Comparison of ENCODE assay signal across 11 cellular contexts in the genomic region with DNA sequence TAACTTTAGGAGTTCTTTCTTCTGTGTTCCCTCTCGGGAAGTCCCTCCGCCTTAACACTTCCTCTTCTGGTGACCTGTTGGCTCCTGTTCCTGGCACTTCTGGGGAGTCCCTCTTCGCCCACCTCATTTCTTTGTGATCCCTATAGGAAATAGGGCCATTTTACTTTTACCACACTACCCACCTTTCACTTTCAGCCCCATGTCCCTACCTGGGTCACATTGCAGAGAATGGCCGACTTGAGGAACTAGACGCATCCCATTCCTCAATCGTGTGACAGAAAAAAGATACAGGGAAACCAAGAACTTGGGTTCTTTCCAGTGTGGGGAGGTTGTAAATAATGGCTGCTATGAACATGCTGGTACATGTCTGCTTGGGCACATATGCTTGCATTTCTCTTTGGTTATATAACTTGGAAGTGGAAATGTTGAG. TPM values are rescaled to one million over a fixed set of nuclear protein-coding genes. Genes with fewer than 3 reads are reported as not detected.
A peak's percentile ranks its signal among the peaks of the same experiment; 100 is the strongest.
DNase-seq lines count a peak whose midpoint lies in the region; ATAC-seq and TF ChIP-seq lines count a peak whose summit lies in the region.
"Had no signal": no experiment of that assay in that cellular context is flagged by ENCODE, and none has a peak within 500 bp of the region (broad histone marks: within the 10 kb centered on the region; RNA-seq: fewer than 3 reads in every experiment).

No MANE protein-coding gene starts in this region.

- no peaks in the 10 kb centered on the region for H3K27me3 ChIP-seq in thymus (ENCODE audit: control insufficient read depth, insufficient read depth)

- H3K9me3 ChIP-seq in thymus (ENCODE audit: control insufficient read depth), result no peaks in the 10 kb centered on the region

- WGBS in thymus, result 88% methylated on average over 6 of the region's 6 CpGs

- DNase-seq in activated naive CD4-positive, alpha-beta T cell treated with anti-CD3 and anti-CD28 coated beads, Interleukin-2, amount 10 ng/mL, durations not matched to agents 7 days and 5 days, result no peak
- no peak for DNase-seq in activated naive CD4-positive, alpha-beta T cell treated with anti-CD3 and anti-CD28 coated beads, Interleukin-2, amount 50 U/mL, for 16 hours
- DNase-seq in activated naive CD8-positive, alpha-beta T cell treated with anti-CD3 and anti-CD28 coated beads, Interleukin-2, amount 50 U/mL, for 24 hours, result no peak
- no peak for DNase-seq in endothelial cell (ENCODE audit: low spot score)
- no peak for DNase-seq in RPMI8226
- DNase-seq in retina, result no peak
- DNase-seq: NCI-H187 had no signal

- ATAC-seq in HG02870 (IDR thresholded peaks at IDR 0.05; ENCODE audit: unreplicated experiment), result peak; percentile 29
- peak; percentile 8 for ATAC-seq in activated naive CD8-positive, alpha-beta T cell treated with anti-CD3 and anti-CD28 coated beads, Interleukin-2, amount 50 U/mL, for 24 hours

- H3K4me3 Mint-ChIP-seq in activated naive CD4-positive, alpha-beta T cell treated with anti-CD3 and anti-CD28 coated beads, Interleukin-2, amount 10 ng/mL, durations not matched to agents 7 days and 5 days, result peak overlapping the region; percentile 17
- peak overlapping the region; percentile 100 for H3K4me3 Mint-ChIP-seq in activated naive CD8-positive, alpha-beta T cell treated with anti-CD3 and anti-CD28 coated beads, Interleukin-2, amount 50 U/mL, for 24 hours
- H3K4me3 Mint-ChIP-seq in endothelial cell (ENCODE audit: unreplicated experiment), result no peak overlapping the region

- H3K27ac ChIP-seq in thymus (ENCODE audit: low read depth), result peak overlapping the region; percentile 61
- H3K27ac ChIP-seq: C4-2B, parathyroid adenoma had no signal

- H3K4me3 ChIP-seq in thymus (ENCODE audit: low read length), result no peak overlapping the region

- peaks cover 46% of the 10 kb centered on the region for H3K4me1 ChIP-seq in thymus (ENCODE audit: control insufficient read depth, insufficient read depth, low read length)
- H3K4me1 ChIP-seq: parathyroid adenoma had no signal

- no peaks in the 10 kb centered on the region for H3K27me3 Mint-ChIP-seq in activated naive CD4-positive, alpha-beta T cell treated with anti-CD3 and anti-CD28 coated beads, Interleukin-2, amount 10 ng/mL, durations not matched to agents 7 days and 5 days
- H3K27me3 Mint-ChIP-seq in activated naive CD8-positive, alpha-beta T cell treated with anti-CD3 and anti-CD28 coated beads, Interleukin-2, amount 50 U/mL, for 24 hours, result no peaks in the 10 kb centered on the region
- no peaks in the 10 kb centered on the region for H3K27me3 Mint-ChIP-seq in endothelial cell (ENCODE audit: unreplicated experiment)

- TF ChIP-seq CTCF in endothelial cell (IDR thresholded peaks at IDR 0.05; ENCODE audit: unreplicated experiment), result no peak

- peaks cover 73% of the 10 kb centered on the region for H3K36me3 Mint-ChIP-seq in activated naive CD4-positive, alpha-beta T cell treated with anti-CD3 and anti-CD28 coated beads, Interleukin-2, amount 10 ng/mL, durations not matched to agents 7 days and 5 days
- peaks cover 92% of the 10 kb centered on the region for H3K36me3 Mint-ChIP-seq in activated naive CD8-positive, alpha-beta T cell treated with anti-CD3 and anti-CD28 coated beads, Interleukin-2, amount 50 U/mL, for 24 hours (ENCODE audit: low read depth)
- H3K36me3 Mint-ChIP-seq in endothelial cell (ENCODE audit: low read depth, unreplicated experiment), result no peaks in the 10 kb centered on the region

- CTCF ChIA-PET in activated naive CD4-positive, alpha-beta T cell treated with anti-CD3 and anti-CD28 coated beads, Interleukin-2, amount 10 ng/mL, durations not matched to agents 7 days and 5 days (lab: Charles Lee), result interaction anchor here (0.6 to 2.0 kb wide), 3 partner anchors 30 to 173 kb away, joined by 3 to 8 read pairs (median 3); no protein-coding TSS in a partner anchor

- peak overlapping the region; percentile 82 for H3K27ac Mint-ChIP-seq in activated naive CD4-positive, alpha-beta T cell treated with anti-CD3 and anti-CD28 coated beads, Interleukin-2, amount 10 ng/mL, durations not matched to agents 7 days and 5 days
- peak overlapping the region; percentile 98 for H3K27ac Mint-ChIP-seq in activated naive CD8-positive, alpha-beta T cell treated with anti-CD3 and anti-CD28 coated beads, Interleukin-2, amount 50 U/mL, for 24 hours
- H3K27ac Mint-ChIP-seq in endothelial cell (ENCODE audit: unreplicated experiment), result no peak overlapping the region

- peaks cover 16% of the 10 kb centered on the region for H3K9me3 Mint-ChIP-seq in activated naive CD4-positive, alpha-beta T cell treated with anti-CD3 and anti-CD28 coated beads, Interleukin-2, amount 10 ng/mL, durations not matched to agents 7 days and 5 days
- peaks cover 11% of the 10 kb centered on the region for H3K9me3 Mint-ChIP-seq in activated naive CD8-positive, alpha-beta T cell treated with anti-CD3 and anti-CD28 coated beads, Interleukin-2, amount 50 U/mL, for 24 hours
- H3K9me3 Mint-ChIP-seq in endothelial cell (ENCODE audit: unreplicated experiment), result no peaks in the 10 kb centered on the region

- peaks cover 88% of the 10 kb centered on the region for H3K4me1 Mint-ChIP-seq in activated naive CD4-positive, alpha-beta T cell treated with anti-CD3 and anti-CD28 coated beads, Interleukin-2, amount 10 ng/mL, durations not matched to agents 7 days and 5 days
- peaks cover 83% of the 10 kb centered on the region for H3K4me1 Mint-ChIP-seq in activated naive CD8-positive, alpha-beta T cell treated with anti-CD3 and anti-CD28 coated beads, Interleukin-2, amount 50 U/mL, for 24 hours
- H3K4me1 Mint-ChIP-seq in endothelial cell (ENCODE audit: unreplicated experiment), result no peaks in the 10 kb centered on the region

- H3K36me3 ChIP-seq in thymus (ENCODE audit: control insufficient read depth, insufficient read depth), result no peaks in the 10 kb centered on the region

RNA-seq across cellular contexts. Expression of gene IL21R, which starts 6.6 kb away (rescaled TPM):
- polyA plus RNA-seq in thymus, result 12.8 TPM
- total RNA-seq in endothelial cell (ENCODE audit: unreplicated experiment), result not detected
